ENCODE assay signal across 21 cellular contexts in the genomic region with DNA sequence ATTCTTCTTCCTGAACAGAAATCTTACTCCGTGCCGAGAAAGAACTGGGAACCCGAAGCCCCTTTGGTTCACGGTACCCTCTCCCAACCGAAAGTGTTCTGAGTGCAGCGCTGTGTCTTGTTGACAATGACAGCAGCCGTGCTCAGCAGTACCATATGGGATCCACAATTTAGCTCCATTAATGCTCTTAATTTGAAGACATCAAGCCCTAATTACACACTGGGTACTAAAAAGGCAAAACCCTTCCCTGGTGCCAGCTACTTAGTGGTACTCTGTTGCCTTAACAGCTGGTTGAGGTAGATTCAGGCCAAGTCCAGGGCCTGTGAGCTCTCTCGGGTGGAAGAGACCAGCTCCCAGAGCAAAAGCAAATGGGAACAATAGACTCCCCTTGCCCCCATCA. TPM values are rescaled to one million over a fixed set of nuclear protein-coding genes. Genes with fewer than 3 reads are reported as not detected.
A peak's percentile ranks its signal among the peaks of the same experiment; 100 is the strongest.
DNase-seq lines count a peak whose midpoint lies in the region; FAIRE-seq and TF ChIP-seq lines count a peak whose summit lies in the region.
"Had no signal": no experiment of that assay in that cellular context is flagged by ENCODE, and none has a peak within 500 bp of the region (broad histone marks: within the 10 kb centered on the region; RNA-seq: fewer than 3 reads in every experiment).

No MANE protein-coding gene starts in this region.

- peak; percentile 13 for DNase-seq in DMS 273 (lab: John Stamatoyannopoulos, UW; ENCODE audit: unreplicated experiment)
- no peak for DNase-seq in DMS 273 treated with DMSO at 0.1 percent for 48 hours (lab: John Stamatoyannopoulos, UW)
- peak; percentile 98 for DNase-seq in NCI-H524 treated with DMSO at 0.1 percent for 48 hours (lab: John Stamatoyannopoulos, UW)
- peak; percentile 51 for DNase-seq in cerebellar cortex (ENCODE audit: low spot score)
- no peak for DNase-seq in sigmoid colon
- no peak for DNase-seq in NCI-H345 treated with DMSO at 0.1 percent for 48 hours (lab: John Stamatoyannopoulos, UW; ENCODE audit: unreplicated experiment)
- no peak for DNase-seq in kidney
- DNase-seq in NK-92 treated with Interleukin-12 subunit alpha and Interleukin-12 subunit beta, amount 100 ng/mL, for 24 hours (lab: John Stamatoyannopoulos, UW): no peak
- DNase-seq: ACHN; Caco-2; CD4-positive, alpha-beta T cell; H9; HFFc6; NCI-H1417 treated with DMSO at 0.1 percent for 48 hours; NCI-H1930; NCI-H226; NCI-H526; SIG-M5; SK-N-SH had no signal

- no peaks in the 10 kb centered on the region for H3K27me3 ChIP-seq in sigmoid colon
- H3K27me3 ChIP-seq: BLaER1 had no signal

- intact Hi-C loops in sigmoid colon (cut with DNase I) (no loop called here), kidney (cut with DNase I) (no loop called here)

- no peaks in the 10 kb centered on the region for H3K9me3 ChIP-seq in sigmoid colon
- no peaks in the 10 kb centered on the region for H3K9me3 ChIP-seq in kidney (ENCODE audit: control insufficient read depth in 1 of 2, low read length in 2 of 2)
- H3K9me3 ChIP-seq: BLaER1, Caco-2, SK-N-SH had no signal

- no peak for FAIRE-seq in kidney (lab: Jason Lieb, UNC)

- H3K36me3 ChIP-seq in sigmoid colon: peaks cover 8 to 98% (median 47%) of the 10 kb centered on the region in 4 donors
- peaks cover 42 to 72% of the 10 kb centered on the region in 2 donors for H3K36me3 ChIP-seq in kidney (ENCODE audit: control insufficient read depth in 1 of 2, insufficient read depth in 2 of 2, low read length in 2 of 2)

- no peak overlapping the region for H3K27ac ChIP-seq in sigmoid colon
- no peak overlapping the region for H3K27ac ChIP-seq in kidney (ENCODE audit: low read depth in 2 of 2, low read length in 2 of 2)
- H3K27ac ChIP-seq: 22Rv1, BLaER1 had no signal

- WGBS in sigmoid colon, 2 donors: 97 to 98% methylated on average over 8 of the region's 8 CpGs

- H3K4me1 ChIP-seq in sigmoid colon: no peaks in the 10 kb centered on the region
- H3K4me1 ChIP-seq in kidney (ENCODE audit: control insufficient read depth in 1 of 2, insufficient read depth in 1 of 2, low read depth in 1 of 2, low read length in 2 of 2): no peaks in the 10 kb centered on the region
- H3K4me1 ChIP-seq: BLaER1, Caco-2 had no signal

- no peak for TF ChIP-seq POLR2A in sigmoid colon (IDR thresholded peaks at IDR 0.05)

- H3K4me3 ChIP-seq in sigmoid colon (no peak overlapping the region), kidney (ENCODE audit: low read length in 2 of 2) (no peak overlapping the region)
- H3K4me3 ChIP-seq: BLaER1 had no signal

- no peak for TF ChIP-seq EP300 in sigmoid colon (IDR thresholded peaks at IDR 0.05)

- TF ChIP-seq CTCF in sigmoid colon (IDR thresholded peaks at IDR 0.05): no peak
- no peak for TF ChIP-seq CTCF in kidney (IDR thresholded peaks at IDR 0.05; ENCODE audit: borderline replicate concordance, extremely low read depth, insufficient read depth)

- no peak overlapping the region for H3K9ac ChIP-seq in kidney (ENCODE audit: low read length in 2 of 2)
- H3K9ac ChIP-seq: BLaER1, SK-N-SH had no signal

RNA-seq across cellular contexts. Expression of a gene that starts 24.5 kb away (rescaled TPM):
- total RNA-seq in sigmoid colon (1 to 10 TPM; 5.7 to 7.7 (median 7.1) TPM), kidney (27.6 TPM)
- polyA plus RNA-seq in sigmoid colon (1 to 10 TPM; 2.4 to 8.1 (median 2.5) TPM), kidney (ENCODE audit: insufficient read depth, low read depth, low replicate concordance) (6.4 TPM)

RNA-seq across cellular contexts. Expression of a gene that starts 25.0 kb away (rescaled TPM):
- total RNA-seq in sigmoid colon (10 to 100 TPM; 10.7 to 12.2 (median 11.7) TPM), kidney (21.0 TPM)
- polyA plus RNA-seq in sigmoid colon (1 to 10 TPM; 2.1 to 5.4 (median 3.0) TPM), kidney (ENCODE audit: insufficient read depth, low read depth, low replicate concordance) (3.7 TPM)

Comparison
In these comparisons a context has a peak if more than half of its experiments do, and no peak if none do; other contexts are left out.
1. DNase-seq: peak in DMS 273 (single experiment), NCI-H524 treated with DMSO at 0.1 percent for 48 hours (single experiment) and cerebellar cortex (single experiment); none in DMS 273 treated with DMSO at 0.1 percent for 48 hours (single experiment), sigmoid colon (single experiment), NCI-H345 treated with DMSO at 0.1 percent for 48 hours (single experiment), kidney (single experiment) and NK-92 treated with Interleukin-12 subunit alpha and Interleukin-12 subunit beta, amount 100 ng/mL, for 24 hours (single experiment).